Comparison of ENCODE assay signal across 28 cellular contexts in genomic region chr22:38649841-38650522, GRCh38. TPM values are rescaled to one million over a fixed set of nuclear protein-coding genes. Genes with fewer than 3 reads are reported as not detected.
DNase-seq lines count a peak whose midpoint lies in the region; ATAC-seq and TF ChIP-seq lines count a peak whose summit lies in the region.
"Had no signal": no experiment of that assay in that cellular context is flagged by ENCODE, and none has a peak within 500 bp of the region (broad histone marks: within the 10 kb centered on the region; RNA-seq: fewer than 3 reads in every experiment).

No MANE protein-coding gene starts in this region.

- intact Hi-C loops in vagina (cut with DNase I): no loop called here

- no peaks in the 10 kb centered on the region for H3K27me3 ChIP-seq in vagina
- no peaks in the 10 kb centered on the region for H3K27me3 ChIP-seq in brain microvascular endothelial cell (replicated peaks)
- H3K27me3 ChIP-seq: breast epithelium, MG63, upper lobe of left lung had no signal

- no peak for TF ChIP-seq CTCF in vagina (IDR thresholded peaks at IDR 0.05)
- no peak for TF ChIP-seq CTCF in brain microvascular endothelial cell (IDR thresholded peaks at IDR 0.05; ENCODE audit: low read depth, low read length, missing control alignments)

- H3K27ac ChIP-seq in vagina (no peak overlapping the region), brain microvascular endothelial cell (no peak overlapping the region)
- H3K27ac ChIP-seq: breast epithelium, HL-60, RWPE1, SK-N-MC, upper lobe of left lung had no signal

- H3K4me1 ChIP-seq in vagina: no peaks in the 10 kb centered on the region
- H3K4me1 ChIP-seq: breast epithelium, upper lobe of left lung had no signal

- no peak for TF ChIP-seq POLR2A in vagina (IDR thresholded peaks at IDR 0.05)

- H3K4me3 ChIP-seq in vagina (no peak overlapping the region), brain microvascular endothelial cell (ENCODE audit: low read depth, low read length) (no peak overlapping the region)
- H3K4me3 ChIP-seq: breast epithelium, MG63, SK-N-MC, upper lobe of left lung had no signal

- in situ Hi-C loops in Caki2 (cut with HindIII; ENCODE audit: low pct_unique_long_range_greater_than_20kb, low sequenced_read_pairs): no loop called here
- in situ Hi-C loops in brain microvascular endothelial cell (cut with HindIII; ENCODE audit: low pct_ligation_motif_present, low sequenced_read_pairs): no loop called here

- no peaks in the 10 kb centered on the region for H3K9me3 ChIP-seq in vagina
- H3K9me3 ChIP-seq: breast epithelium, MG63, upper lobe of left lung had no signal

- H3K36me3 ChIP-seq in vagina: no peaks in the 10 kb centered on the region
- no peaks in the 10 kb centered on the region for H3K36me3 ChIP-seq in brain microvascular endothelial cell (replicated peaks)
- H3K36me3 ChIP-seq: breast epithelium, MG63, upper lobe of left lung had no signal

- DNase-seq in Caki2 (ENCODE audit: low read depth) (peak; percentile 18), DMS53 (lab: John Stamatoyannopoulos, UW) (peak; percentile 75), NCI-H345 (lab: John Stamatoyannopoulos, UW) (peak; percentile 4), vagina (ENCODE audit: extremely low spot score in 2 of 2) (no peak), brain microvascular endothelial cell (no peak)
- DNase-seq: activated B cell treated with CpG ODN at 0.5 μM for 24 hours; activated CD4-positive, alpha-beta T cell treated with anti-CD3 and anti-CD28 coated beads, Interleukin-2, amount 50 U/mL, for 1 hour; activated effector memory CD4-positive, alpha-beta T cell treated with Interleukin-2 at 50 U/mL for 16 hours; activated T-cell treated with anti-CD3 and anti-CD28 coated beads, Interleukin-2, amount 50 U/mL, for 1 hour; GOT3; hippocampal formation; KG1; left colon; MG63; NCI-H1105; NCI-H2081 treated with DMSO at 0.1 percent for 48 hours; NCI-H69; stimulated activated naive B cell treated with anti-CD40 and anti-IgM and Interleukin-4, amounts not matched to agents 10 μg/mL and 1 μg/mL and 100 μg/mL, for 72 hours; substantia nigra; upper lobe of left lung had no signal

- ATAC-seq in esophagus mucosa (peak; percentile 64), GM18498 (IDR thresholded peaks at IDR 0.05; ENCODE audit: unreplicated experiment) (no peak), GM18861 (IDR thresholded peaks at IDR 0.05; ENCODE audit: unreplicated experiment) (no peak)
- ATAC-seq: activated naive CD4-positive, alpha-beta T cell treated with anti-CD3 and anti-CD28 coated beads, Interleukin-2, amount 50 U/mL, for 72 hours; left colon; stimulated activated naive B cell treated with anti-CD40 and anti-IgM and Interleukin-4, amounts not matched to agents 10 μg/mL and 1 μg/mL and 100 μg/mL, for 72 hours had no signal

RNA-seq across cellular contexts. Expression of gene FAM227A, which starts 6.2 kb away (rescaled TPM):
- total RNA-seq in Caki2 (2014; rRNA removed; shearing (Covaris generic); ENCODE audit: low replicate concordance): 0.24 and 2.3 TPM in 2 replicates
- total RNA-seq in esophagus mucosa: 0.72 TPM
- 0.25 TPM for total RNA-seq in vagina

RNA-seq across cellular contexts. Expression of gene CBY1, which starts 6.5 kb away (rescaled TPM):
- 45.1 and 84.5 TPM in 2 replicates for total RNA-seq in Caki2 (2014; rRNA removed; shearing (Covaris generic); ENCODE audit: low replicate concordance)
- 18.4 TPM for total RNA-seq in esophagus mucosa
- total RNA-seq in vagina: 11.8 TPM

RNA-seq across cellular contexts. Expression of gene TOMM22, which starts 31.8 kb away (rescaled TPM):
- 124 and 162 TPM in 2 replicates for total RNA-seq in Caki2 (2014; rRNA removed; shearing (Covaris generic); ENCODE audit: low replicate concordance)
- 90.9 TPM for total RNA-seq in esophagus mucosa
- total RNA-seq in vagina: 21.1 TPM

RNA-seq across cellular contexts. Expression of gene JOSD1, which starts 50.8 kb away (rescaled TPM):
- total RNA-seq in Caki2 (2014; rRNA removed; shearing (Covaris generic); ENCODE audit: low replicate concordance): 88.1 and 113 TPM in 2 replicates
- total RNA-seq in esophagus mucosa (25.6 TPM), vagina (106 TPM)

RNA-seq across cellular contexts. Expression of gene GTPBP1, which starts 55.8 kb away (rescaled TPM):
- total RNA-seq in Caki2 (2014; rRNA removed; shearing (Covaris generic); ENCODE audit: low replicate concordance): 14.0 and 19.3 TPM in 2 replicates
- total RNA-seq in esophagus mucosa: 20.0 TPM
- 69.5 TPM for total RNA-seq in vagina

Comparison
In these comparisons a context has a peak if more than half of its experiments do, and no peak if none do; other contexts are left out.
1. DNase-seq: peak in Caki2 (single experiment), DMS53 (single experiment) and NCI-H345 (single experiment); none in vagina (0 of 2) and brain microvascular endothelial cell (single experiment).